In genomic region chr22:39108487-39108886, GRCh38 we compare ENCODE assay signal across 34 cellular contexts. TPM values are rescaled to one million over a fixed set of nuclear protein-coding genes. Genes with fewer than 3 reads are reported as not detected.
"Had no signal": no experiment of that assay in that cellular context is flagged by ENCODE, and none has a peak within 500 bp of the region (broad histone marks: within the 10 kb centered on the region; RNA-seq: fewer than 3 reads in every experiment).

No MANE protein-coding gene starts in this region.

- H3K4me3 Mint-ChIP-seq: activated B cell treated with CpG ODN at 0.5 μM for 24 hours; activated CD4-positive, alpha-beta memory T cell treated with anti-CD3 and anti-CD28 coated beads, Interleukin-2, amount 10 ng/mL, durations not matched to agents 7 days and 5 days; activated CD4-positive, alpha-beta T cell treated with anti-CD3 and anti-CD28 coated beads, Interleukin-2, amount 10 ng/mL, durations not matched to agents 7 days and 5 days; activated naive CD8-positive, alpha-beta T cell; brain; T-helper 17 cell; T-helper 2 cell treated with Interferon-gamma antibody and Interleukin-4, amounts not matched to agents 5 μg/mL and 100 μg/mL, for 36 hours had no signal

- DNase-seq: activated B cell treated with CpG ODN at 0.5 μM for 24 hours; activated CD4-positive, alpha-beta memory T cell treated with anti-CD3 and anti-CD28 coated beads, Interleukin-2, amount 10 ng/mL, durations not matched to agents 7 days and 5 days; activated CD4-positive, alpha-beta T cell treated with anti-CD3 and anti-CD28 coated beads, Interleukin-2, amount 10 ng/mL, durations not matched to agents 7 days and 5 days; activated CD4-positive, alpha-beta T cell treated with anti-CD3 and anti-CD28 coated beads, Interleukin-2, amount 50 U/mL, for 4 hours; activated CD8-positive, alpha-beta memory T cell treated with anti-CD3 and anti-CD28 coated beads for 24 hours; activated effector memory CD4-positive, alpha-beta T cell treated with Interleukin-2 at 50 U/mL for 16 hours; activated gamma-delta T cell treated with Interleukin-2 at 50 U/mL for 16 hours; activated naive CD4-positive, alpha-beta T cell treated with anti-CD3 and anti-CD28 coated beads, Interleukin-2, amount 50 U/mL, for 16 hours; activated naive CD4-positive, alpha-beta T cell treated with Interleukin-2 at 50 U/mL for 16 hours; activated T-cell treated with anti-CD3 and anti-CD28 coated beads, Interleukin-2, amount 50 U/mL, for 48 hours; central memory CD4-positive, alpha-beta T cell; cerebellar nuclear complex; colonic mucosa; effector CD8-positive, alpha-beta T cell; esophagus squamous epithelium; foreskin melanocyte; heart right ventricle; T-helper 1 cell; T-helper 17 cell; T1000; WERI-Rb-1 had no signal

- H3K27me3 ChIP-seq: ascending aorta, breast epithelium, cardiac muscle cell, colonic mucosa had no signal

- H3K27me3 Mint-ChIP-seq: activated B cell treated with CpG ODN at 0.5 μM for 24 hours; activated CD4-positive, alpha-beta memory T cell treated with anti-CD3 and anti-CD28 coated beads, Interleukin-2, amount 10 ng/mL, durations not matched to agents 7 days and 5 days; activated CD4-positive, alpha-beta T cell treated with anti-CD3 and anti-CD28 coated beads, Interleukin-2, amount 10 ng/mL, durations not matched to agents 7 days and 5 days; activated naive CD8-positive, alpha-beta T cell; T-helper 17 cell had no signal

- H3K36me3 Mint-ChIP-seq: activated naive CD8-positive, alpha-beta T cell; brain had no signal

- H3K4me1 ChIP-seq: ascending aorta, breast epithelium, colonic mucosa, gastroesophageal sphincter, heart right ventricle had no signal

- H3K4me3 ChIP-seq: ascending aorta, breast epithelium, cardiac muscle cell, colonic mucosa, esophagus squamous epithelium, gastroesophageal sphincter, heart right ventricle had no signal

- H3K27ac ChIP-seq: ascending aorta, breast epithelium, cardiac muscle cell, colonic mucosa, epithelial cell of prostate, esophagus squamous epithelium, gastroesophageal sphincter, heart right ventricle, WERI-Rb-1 had no signal

- ATAC-seq: activated CD4-positive, CD25-positive, alpha-beta regulatory T cell treated with anti-CD3 and anti-CD28 coated beads, Interleukin-2, amount 50 U/mL, for 24 hours; gastroesophageal sphincter; heart right ventricle; T-helper 17 cell had no signal

- H3K9me3 Mint-ChIP-seq: activated B cell treated with CpG ODN at 0.5 μM for 24 hours; activated CD4-positive, alpha-beta memory T cell treated with anti-CD3 and anti-CD28 coated beads, Interleukin-2, amount 10 ng/mL, durations not matched to agents 7 days and 5 days; activated CD4-positive, alpha-beta T cell treated with anti-CD3 and anti-CD28 coated beads, Interleukin-2, amount 10 ng/mL, durations not matched to agents 7 days and 5 days; T-helper 2 cell treated with Interferon-gamma antibody and Interleukin-4, amounts not matched to agents 5 μg/mL and 100 μg/mL, for 36 hours had no signal

- H3K36me3 ChIP-seq: ascending aorta, breast epithelium, cardiac muscle cell, colonic mucosa, esophagus squamous epithelium, gastroesophageal sphincter, heart right ventricle, WERI-Rb-1 had no signal

- H3K27ac Mint-ChIP-seq: activated B cell treated with CpG ODN at 0.5 μM for 24 hours; activated CD4-positive, alpha-beta memory T cell treated with anti-CD3 and anti-CD28 coated beads, Interleukin-2, amount 10 ng/mL, durations not matched to agents 7 days and 5 days; activated CD4-positive, alpha-beta T cell treated with anti-CD3 and anti-CD28 coated beads, Interleukin-2, amount 10 ng/mL, durations not matched to agents 7 days and 5 days; activated naive CD8-positive, alpha-beta T cell; brain; T-helper 17 cell; T-helper 2 cell treated with Interferon-gamma antibody and Interleukin-4, amounts not matched to agents 5 μg/mL and 100 μg/mL, for 36 hours had no signal

- H3K9me3 ChIP-seq: ascending aorta, breast epithelium, colonic mucosa, esophagus squamous epithelium, gastroesophageal sphincter, heart right ventricle had no signal

RNA-seq across cellular contexts. Expression of gene APOBEC3H, which starts 11.4 kb away (rescaled TPM):
- total RNA-seq: ascending aorta, dermis microvascular lymphatic vessel endothelial cell, endothelial cell of umbilical vein, fibroblast of villous mesenchyme, gastroesophageal sphincter, glomerular endothelial cell had no signal
